ENCODE assay signal across 8 cellular contexts in genomic region chr9:93988056-93988455, GRCh38. TPM values are rescaled to one million over a fixed set of nuclear protein-coding genes. Genes with fewer than 3 reads are reported as not detected.
"Had no signal": no experiment of that assay in that cellular context is flagged by ENCODE, and none has a peak within 500 bp of the region (broad histone marks: within the 10 kb centered on the region; RNA-seq: fewer than 3 reads in every experiment).

No MANE protein-coding gene starts in this region.

- DNase-seq: IMR-90, KBM-7 had no signal

- H3K27ac Mint-ChIP-seq: IgD-negative memory B cell had no signal

- FAIRE-seq: HTR-8/SVneo, K562 had no signal

- H3K27ac ChIP-seq: HL-60 had no signal

- H3K4me3 ChIP-seq: K562 had no signal

- H3K4me1 Mint-ChIP-seq: IgD-negative memory B cell had no signal

- ATAC-seq: K562 had no signal

RNA-seq across cellular contexts. Expression of gene BARX1, which starts 32.9 kb away (rescaled TPM):
- total RNA-seq: HT-29, HT1080, IMR-90 had no signal
- polyA plus RNA-seq: IMR-90, K562 had no signal
